In genomic region chr9:33130961-33131360, GRCh38 we compare ENCODE assay signal across 14 cellular contexts. TPM values are rescaled to one million over a fixed set of nuclear protein-coding genes. Genes with fewer than 3 reads are reported as not detected.
DNase-seq lines count a peak whose midpoint lies in the region; ATAC-seq, FAIRE-seq and TF ChIP-seq lines count a peak whose summit lies in the region.
"Had no signal": no experiment of that assay in that cellular context is flagged by ENCODE, and none has a peak within 500 bp of the region (broad histone marks: within the 10 kb centered on the region; RNA-seq: fewer than 3 reads in every experiment).

No MANE protein-coding gene starts in this region.

- H3K4me1 ChIP-seq in keratinocyte (ENCODE audit: control insufficient read depth, extremely low read depth, insufficient read depth, low read length) (peaks cover 48% of the 10 kb centered on the region), SJCRH30 (no peaks in the 10 kb centered on the region)

- dilution Hi-C loops in keratinocyte (cut with MboI; ENCODE audit: extremely low pct_ligation_motif_present, low sequenced_read_pairs), result no loop called here

- peaks cover 6% of the 10 kb centered on the region for H3K9me1 ChIP-seq in keratinocyte (ENCODE audit: control insufficient read depth, extremely low read depth, insufficient read depth, low read length)

- H4K20me1 ChIP-seq in keratinocyte (ENCODE audit: control insufficient read depth, extremely low read depth, insufficient read depth, low read length), result peaks cover 13% of the 10 kb centered on the region

- H3K27ac Mint-ChIP-seq in activated CD4-positive, alpha-beta T cell treated with anti-CD3 and anti-CD28 coated beads, Interleukin-2, amount 10 ng/mL, durations not matched to agents 7 days and 5 days, result peak overlapping the region; percentile 82

- H3K79me2 ChIP-seq in keratinocyte (ENCODE audit: control insufficient read depth, insufficient read depth, low read length), result peaks cover 42% of the 10 kb centered on the region

- no peak for FAIRE-seq in keratinocyte (lab: Jason Lieb, UNC)

- peaks cover 28 to 48% of the 10 kb centered on the region in 2 experiments for H3K36me3 ChIP-seq in keratinocyte (ENCODE audit: control insufficient read depth in 2 of 2, extremely low read depth in 1 of 2, insufficient read depth in 2 of 2, low read length in 2 of 2)
- H3K36me3 ChIP-seq in SJCRH30, result peaks cover 4% of the 10 kb centered on the region

- no peak for TF ChIP-seq CTCF in RWPE1 (conservative IDR thresholded peaks at IDR 0.05; ENCODE audit: low read depth)
- no peak for TF ChIP-seq CTCF in keratinocyte (optimal IDR thresholded peaks at IDR 0.05 in 1 of 3, IDR thresholded peaks at IDR 0.05 in 1 of 3, conservative IDR thresholded peaks at IDR 0.05 in 1 of 3; ENCODE audit: extremely low read depth in 1 of 3, insufficient read depth in 2 of 3, low read length in 3 of 3)

- H3K4me3 ChIP-seq in keratinocyte (ENCODE audit: control insufficient read depth in 2 of 3, extremely low read depth in 1 of 3, insufficient read depth in 2 of 3, low read depth in 1 of 3, low read length in 3 of 3) (no peak overlapping the region), SJCRH30 (no peak overlapping the region)
- H3K4me3 ChIP-seq: SK-N-MC had no signal

- no peaks in the 10 kb centered on the region for H3K27me3 Mint-ChIP-seq in activated CD4-positive, alpha-beta T cell treated with anti-CD3 and anti-CD28 coated beads, Interleukin-2, amount 10 ng/mL, durations not matched to agents 7 days and 5 days

- POLR2A ChIA-PET in activated CD4-positive, alpha-beta T cell treated with anti-CD3 and anti-CD28 coated beads, Interleukin-2, amount 10 ng/mL, durations not matched to agents 7 days and 5 days (lab: Charles Lee), result no interaction called here
- POLR2A ChIA-PET in RWPE1 (lab: Yijun Ruan, JAX; ENCODE audit: low non-redundant PET), result no interaction called here

- H3K9me3 Mint-ChIP-seq in activated CD4-positive, alpha-beta T cell treated with anti-CD3 and anti-CD28 coated beads, Interleukin-2, amount 10 ng/mL, durations not matched to agents 7 days and 5 days, result no peaks in the 10 kb centered on the region
- H3K9me3 Mint-ChIP-seq: neural crest cell had no signal

- no peak overlapping the region for H2AFZ ChIP-seq in keratinocyte (ENCODE audit: control insufficient read depth, low read length)

- H3K4me3 Mint-ChIP-seq in activated CD4-positive, alpha-beta T cell treated with anti-CD3 and anti-CD28 coated beads, Interleukin-2, amount 10 ng/mL, durations not matched to agents 7 days and 5 days, result no peak overlapping the region
- H3K4me3 Mint-ChIP-seq: neural crest cell had no signal

- H3K27ac ChIP-seq in RWPE1 (peak overlapping the region; percentile 86), keratinocyte (ENCODE audit: control insufficient read depth, insufficient read depth, low read length) (peak overlapping the region; percentile 85), SJCRH30 (no peak overlapping the region)
- H3K27ac ChIP-seq: SK-N-MC had no signal

- ATAC-seq in stimulated activated naive CD8-positive, alpha-beta T cell treated with anti-CD3 and anti-CD28 coated beads, Interleukin-15, Interleukin-2, amounts not matched to agents 100 U/mL and 50 U/mL, for 24 hours, result peak; percentile 6
- ATAC-seq in GM18520 (IDR thresholded peaks at IDR 0.05; ENCODE audit: unreplicated experiment), result no peak

- no peaks in the 10 kb centered on the region for H3K9me3 ChIP-seq in keratinocyte (ENCODE audit: control insufficient read depth, low read depth, low read length)
- no peaks in the 10 kb centered on the region for H3K9me3 ChIP-seq in SJCRH30 (replicated peaks)

- H3K36me3 Mint-ChIP-seq in activated CD4-positive, alpha-beta T cell treated with anti-CD3 and anti-CD28 coated beads, Interleukin-2, amount 10 ng/mL, durations not matched to agents 7 days and 5 days (ENCODE audit: low read depth), result peaks cover 45% of the 10 kb centered on the region

- DNase-seq in activated CD4-positive, alpha-beta T cell treated with anti-CD3 and anti-CD28 coated beads, Interleukin-2, amount 10 ng/mL, durations not matched to agents 7 days and 5 days, result no peak
- DNase-seq in activated CD4-positive, alpha-beta T cell treated with anti-CD3 and anti-CD28 coated beads for 48 hours, result no peak
- DNase-seq in RWPE1 (ENCODE audit: low spot score), result no peak
- DNase-seq in keratinocyte (ENCODE audit: low read depth, low spot score), result no peak
- no peak for DNase-seq in stimulated activated naive CD8-positive, alpha-beta T cell treated with anti-CD3 and anti-CD28 coated beads, Interleukin-15, Interleukin-2, amounts not matched to agents 100 U/mL and 50 U/mL, for 24 hours
- DNase-seq in SJCRH30, result no peak
- no peak for DNase-seq in stimulated activated naive CD4-positive, alpha-beta T cell treated with Interleukin-2 at 50 U/mL for 16 hours (lab: John Stamatoyannopoulos, UW)
- DNase-seq: activated CD8-positive, alpha-beta memory T cell treated with anti-CD3 and anti-CD28 coated beads, Interleukin-2, amount 50 U/mL, for 4 hours; cerebellar nuclear complex; glutamatergic neuron; NCI-H2171 treated with DMSO at 0.1 percent for 48 hours had no signal

- CTCF ChIA-PET in activated CD4-positive, alpha-beta T cell treated with anti-CD3 and anti-CD28 coated beads, Interleukin-2, amount 10 ng/mL, durations not matched to agents 7 days and 5 days (lab: Charles Lee), result interaction anchor here (1.8 kb wide), 1 partner anchor 9 kb away, joined by 4 read pairs; no protein-coding TSS in a partner anchor
- CTCF ChIA-PET in RWPE1 (lab: Yijun Ruan, JAX), result interaction anchor here (1.1 kb wide), 1 partner anchor 9 kb away, joined by 3 read pairs; no protein-coding TSS in a partner anchor

- peaks cover 29% of the 10 kb centered on the region for H3K4me1 Mint-ChIP-seq in activated CD4-positive, alpha-beta T cell treated with anti-CD3 and anti-CD28 coated beads, Interleukin-2, amount 10 ng/mL, durations not matched to agents 7 days and 5 days

- peak overlapping the region; percentile 71 for H3K9ac ChIP-seq in keratinocyte (ENCODE audit: control insufficient read depth, extremely low read depth, insufficient read depth, low read length)

- H3K4me2 ChIP-seq in keratinocyte (ENCODE audit: control insufficient read depth, extremely low read depth, insufficient read depth, low read depth, low read length), result peak overlapping the region; percentile 69

- H3K27me3 ChIP-seq in keratinocyte (ENCODE audit: control insufficient read depth, extremely low read depth, insufficient read depth, low read length), result no peaks in the 10 kb centered on the region
- no peaks in the 10 kb centered on the region for H3K27me3 ChIP-seq in SJCRH30

RNA-seq across cellular contexts. Expression of gene B4GALT1, which starts 36.2 kb away (rescaled TPM):
- 10 to 100 TPM; 38.8 to 42.4 TPM for total RNA-seq in activated CD4-positive, alpha-beta T cell treated with anti-CD3 and anti-CD28 coated beads, Interleukin-2, amount 10 ng/mL, durations not matched to agents 7 days and 5 days
- polyA plus RNA-seq in keratinocyte, result 54.3 to 82.9 TPM (median 55.1 TPM) in 3 replicates
- polyA plus RNA-seq in keratinocyte (2011; ENCODE audit: low read depth), result 9.5 TPM
- 57.6 and 65.9 TPM in 2 replicates for polyA plus RNA-seq in keratinocyte (2011; cell fraction: cytosol; rRNA removed)
- polyA plus RNA-seq in keratinocyte (2011; cell fraction: nucleus; rRNA removed), result 114 and 120 TPM in 2 replicates
- polyA plus RNA-seq in keratinocyte (2012; ENCODE audit: low replicate concordance), result 60.2 and 84.0 TPM in 2 replicates
- 112 to 184 TPM (median 118 TPM) in 3 replicates for polyA minus RNA-seq in keratinocyte
- 89.8 TPM for polyA minus RNA-seq in keratinocyte (2011; cell fraction: cytosol; rRNA and poly(A)+ RNA removed)
- 109 and 160 TPM in 2 replicates for polyA minus RNA-seq in keratinocyte (2011; cell fraction: nucleus; rRNA and poly(A)+ RNA removed)
- 14.0 and 15.7 TPM in 2 replicates for total RNA-seq in SJCRH30 (2014; rRNA removed; shearing (Covaris generic))

RNA-seq across cellular contexts. Expression of gene SMU1, which starts 54.5 kb away (rescaled TPM):
- 10 to 100 TPM; 24.0 to 24.5 TPM for total RNA-seq in activated CD4-positive, alpha-beta T cell treated with anti-CD3 and anti-CD28 coated beads, Interleukin-2, amount 10 ng/mL, durations not matched to agents 7 days and 5 days
- polyA plus RNA-seq in keratinocyte, result 15.3 to 20.3 TPM (median 16.1 TPM) in 3 replicates
- 7.8 TPM for polyA plus RNA-seq in keratinocyte (2011; ENCODE audit: low read depth)
- polyA plus RNA-seq in keratinocyte (2011; cell fraction: cytosol; rRNA removed), result 9.3 and 15.7 TPM in 2 replicates
- polyA plus RNA-seq in keratinocyte (2011; cell fraction: nucleus; rRNA removed), result 13.8 and 15.0 TPM in 2 replicates
- 16.0 and 16.5 TPM in 2 replicates for polyA plus RNA-seq in keratinocyte (2012; ENCODE audit: low replicate concordance)
- polyA minus RNA-seq in keratinocyte, result 5.8 to 24.4 TPM (median 16.5 TPM) in 3 replicates
- polyA minus RNA-seq in keratinocyte (2011; cell fraction: cytosol; rRNA and poly(A)+ RNA removed), result 14.0 TPM
- 9.9 and 17.8 TPM in 2 replicates for polyA minus RNA-seq in keratinocyte (2011; cell fraction: nucleus; rRNA and poly(A)+ RNA removed)
- 30.0 and 30.4 TPM in 2 replicates for total RNA-seq in SJCRH30 (2014; rRNA removed; shearing (Covaris generic))
